In the genomic region with DNA sequence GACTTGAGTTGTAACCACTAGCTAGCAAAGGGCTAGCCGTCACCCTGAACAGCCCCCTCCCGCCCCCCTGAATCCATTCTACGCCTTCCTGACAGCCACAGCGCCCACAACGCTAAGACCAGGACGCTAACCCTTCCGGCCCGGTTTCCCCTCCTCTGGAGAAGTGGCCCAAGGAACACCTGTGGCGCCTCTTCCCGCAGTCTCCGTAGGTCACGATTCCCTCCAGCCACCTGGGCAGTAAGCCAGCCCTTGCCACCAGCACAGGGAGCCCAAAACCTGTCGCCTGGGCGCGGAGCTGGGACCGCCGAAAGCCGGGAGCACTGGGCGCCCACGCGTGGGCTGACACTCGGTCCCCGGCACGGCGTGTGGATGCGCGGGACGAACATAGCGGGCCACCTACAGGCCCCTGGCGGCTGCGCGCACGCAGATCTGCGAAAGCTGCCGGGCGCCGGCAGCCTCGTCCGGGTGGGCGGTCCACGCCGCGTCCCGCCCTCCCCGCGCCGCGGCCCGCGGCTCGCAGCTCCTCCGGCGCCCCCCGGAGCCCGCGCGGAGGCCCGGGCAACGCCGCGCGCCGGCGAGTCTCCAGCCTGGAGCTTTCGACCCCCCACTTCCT, we compare ENCODE assay signal across 8 cellular contexts. TPM values are rescaled to one million over a fixed set of nuclear protein-coding genes. Genes with fewer than 3 reads are reported as not detected.
DNase-seq lines count a peak whose midpoint lies in the region; ATAC-seq and TF ChIP-seq lines count a peak whose summit lies in the region.

No MANE protein-coding gene starts in this region.

- H3K4me1 Mint-ChIP-seq in natural killer cell = peaks cover 72 to 82% of the 10 kb centered on the region in 2 donors

- ATAC-seq in GM21619 (IDR thresholded peaks at IDR 0.05; ENCODE audit: unreplicated experiment) (peak; percentile 20), natural killer cell (peak; percentile 19 to 37 (median 31))

- H3K4me1 ChIP-seq in esophagus squamous epithelium (peaks cover 47 to 83% (median 63%) of the 10 kb centered on the region in 3 donors), vagina (peaks cover 75% of the 10 kb centered on the region)

- TF ChIP-seq POLR2A in esophagus squamous epithelium (IDR thresholded peaks at IDR 0.05) = no peak
- TF ChIP-seq POLR2A in vagina (IDR thresholded peaks at IDR 0.05) = no peak

- DNase-seq in GM06990 (ENCODE audit: extremely low read depth, insufficient read length) (no peak), HuH-7.5 (ENCODE audit: low spot score) (peak; percentile 43), esophagus squamous epithelium (lab: John Stamatoyannopoulos, UW) (no peak), natural killer cell (peak; percentile 60), vagina (ENCODE audit: extremely low spot score in 2 of 2) (peak; percentile 90 to 91), NCI-H345 treated with DMSO at 0.1 percent for 48 hours (lab: John Stamatoyannopoulos, UW; ENCODE audit: unreplicated experiment) (no peak)
- peak; percentile 67 for DNase-seq in activated CD8-positive, alpha-beta memory T cell treated with anti-CD3 and anti-CD28 coated beads, Interleukin-2, amount 50 U/mL, for 4 hours

- H3K36me3 ChIP-seq in GM06990 (ENCODE audit: control insufficient read depth, insufficient read depth, low read length) = peaks cover 32% of the 10 kb centered on the region
- peaks cover 15 to 32% (median 22%) of the 10 kb centered on the region in 3 donors for H3K36me3 ChIP-seq in esophagus squamous epithelium
- H3K36me3 ChIP-seq in vagina = peaks cover 0 to 22% of the 10 kb centered on the region in 2 donors

- H3K4me3 ChIP-seq in GM06990 (replicated peaks; ENCODE audit: low read depth, low read length) = peak overlapping the region; percentile 98
- H3K4me3 ChIP-seq in esophagus squamous epithelium = peak overlapping the region; percentile 71 to 95 (median 88)
- H3K4me3 ChIP-seq in vagina = peak overlapping the region; percentile 78 to 86

- TF ChIP-seq CTCF in GM06990 (IDR thresholded peaks at IDR 0.05; ENCODE audit: insufficient read depth, low read length, poor library complexity, severe bottlenecking) (peak; percentile 18), esophagus squamous epithelium (IDR thresholded peaks at IDR 0.05) (peak in 3 of 6 experiments; percentile 34 to 45 (median 36)), natural killer cell (IDR thresholded peaks at IDR 0.05) (no peak), vagina (IDR thresholded peaks at IDR 0.05) (peak in 1 of 3 experiments; percentile 22)

- WGBS in esophagus squamous epithelium, 2 donors = no CpG with 5 or more reads among the region's 65 CpGs

- H3K27ac Mint-ChIP-seq in natural killer cell = peak overlapping the region; percentile 97 to 100

- peaks cover 22% of the 10 kb centered on the region for H3K36me3 Mint-ChIP-seq in natural killer cell

- intact Hi-C loops in esophagus squamous epithelium (cut with DNase I) = loop anchor here (5.0 to 10.0 kb wide), 2 partner anchors 63 to 235 kb away; partner anchors contain the start of gene PDLIM4
- intact Hi-C loops in natural killer cell (cut with micrococcal nuclease) = loop anchor here (1.0 to 5.0 kb wide), 7 partner anchors 9 to 693 kb away; partner anchors contain the start of genes FNIP1 and RAD50
- intact Hi-C loops in vagina (cut with DNase I) = loop anchor here (5.0 kb wide), 1 partner anchor 73 kb away; no protein-coding TSS in a partner anchor

- peak overlapping the region; percentile 96 for H3K4me3 Mint-ChIP-seq in natural killer cell

- no peaks in the 10 kb centered on the region for H3K27me3 ChIP-seq in GM06990 (replicated peaks; ENCODE audit: control insufficient read depth, insufficient read depth, low read length)
- no peaks in the 10 kb centered on the region for H3K27me3 ChIP-seq in esophagus squamous epithelium
- H3K27me3 ChIP-seq in vagina = no peaks in the 10 kb centered on the region

- no peaks in the 10 kb centered on the region for H3K9me3 ChIP-seq in esophagus squamous epithelium
- H3K9me3 ChIP-seq in vagina = no peaks in the 10 kb centered on the region

- no peaks in the 10 kb centered on the region for H3K9me3 Mint-ChIP-seq in natural killer cell

- no peaks in the 10 kb centered on the region for H3K27me3 Mint-ChIP-seq in natural killer cell (ENCODE audit: low read depth in 2 of 2)

- peak overlapping the region; percentile 95 to 99 (median 98) for H3K27ac ChIP-seq in esophagus squamous epithelium
- H3K27ac ChIP-seq in vagina = peak overlapping the region; percentile 98

RNA-seq across cellular contexts. Expression of gene IRF1, which starts 0.6 kb away (rescaled TPM):
- total RNA-seq in esophagus squamous epithelium (10 to 100 TPM in 2 of 4 donors, 1 to 10 TPM in 2; 8.3 to 52.9 (median 13.1) TPM), natural killer cell (1,000 to 10,000 TPM; 1,190 to 1,513 (median 1,282) TPM), vagina (49.8 TPM)

RNA-seq across cellular contexts. Expression of gene IL5, which starts 53.3 kb away (rescaled TPM):
- total RNA-seq in esophagus squamous epithelium (not detected), natural killer cell (not detected), vagina (not detected)

Comparison
In these comparisons a context has a peak if more than half of its experiments do, and no peak if none do; other contexts are left out.
1. DNase-seq: peak in HuH-7.5 (single experiment), activated CD8-positive, alpha-beta memory T cell treated with anti-CD3 and anti-CD28 coated beads, Interleukin-2, amount 50 U/mL, for 4 hours (single experiment), natural killer cell (single experiment) and vagina (2 of 2); none in GM06990 (single experiment), esophagus squamous epithelium (single experiment) and NCI-H345 treated with DMSO at 0.1 percent for 48 hours (single experiment).
2. RNA of gene IRF1, which starts 0.6 kb away (total RNA-seq): 1,190 to 1,513 TPM in natural killer cell; 49.8 TPM in vagina (single experiment) and 8.3 to 52.9 TPM in esophagus squamous epithelium; every median in the first group is over 10 times any median in the second.
3. Peak in every context shown above with its lines, with median percentiles within 50 percentile points of each other: H3K4me3 ChIP-seq.